ENCODE assay signal across 11 cellular contexts in genomic region chr14:68363401-68363800, GRCh38.
A peak's percentile ranks its signal among the peaks of the same experiment; 100 is the strongest.
DNase-seq lines count a peak whose midpoint lies in the region; ATAC-seq, FAIRE-seq and TF ChIP-seq lines count a peak whose summit lies in the region.
"Had no signal": no experiment of that assay in that cellular context is flagged by ENCODE, and none has a peak within 500 bp of the region (broad histone marks: within the 10 kb centered on the region; RNA-seq: fewer than 3 reads in every experiment).

No MANE protein-coding gene starts in this region.

- no peaks in the 10 kb centered on the region for H3K36me3 ChIP-seq in K562 (ENCODE audit: control insufficient read depth, insufficient read depth, low read length)
- H3K36me3 ChIP-seq in right lobe of liver: no peaks in the 10 kb centered on the region
- no peaks in the 10 kb centered on the region for H3K36me3 ChIP-seq in thoracic aorta
- H3K36me3 ChIP-seq: SJSA1 had no signal

- no peak overlapping the region for H3K27ac ChIP-seq in K562 (ENCODE audit: extremely low read depth, low read depth, low read length)
- H3K27ac ChIP-seq in right lobe of liver: no peak overlapping the region
- H3K27ac ChIP-seq in thoracic aorta: peak overlapping the region; percentile 89 to 90
- H3K27ac ChIP-seq: parathyroid adenoma had no signal

- intact Hi-C loops in K562 (cut with micrococcal nuclease): no loop called here
- intact Hi-C loops in right lobe of liver (cut with DNase I): no loop called here

- TF ChIP-seq RAD21 in Ishikawa (IDR thresholded peaks at IDR 0.05; ENCODE audit: low read depth) (peak; percentile 31; the same call in 1 of the 2 replicates), K562 (CRISPR knock-in tag; conservative IDR thresholded peaks at IDR 0.05 in 1 of 2, IDR thresholded peaks at IDR 0.05 in 1 of 2) (no peak; a peak in 1 of 4 replicates)

- H3K4me3 ChIP-seq in K562: no peak overlapping the region
- H3K4me3 ChIP-seq in right lobe of liver: no peak overlapping the region
- no peak overlapping the region for H3K4me3 ChIP-seq in thoracic aorta
- H3K4me3 ChIP-seq: SJSA1 had no signal

- CTCF ChIA-PET in K562 (lab: Yijun Ruan, JAX; ENCODE audit: low intra/inter-chr PET ratio): no interaction called here

- POLR2A ChIA-PET in K562 (lab: Yijun Ruan, JAX): no interaction called here

- H3K4me1 ChIP-seq in K562 (replicated peaks in 1 of 2; ENCODE audit: control insufficient read depth in 2 of 2, insufficient read depth in 2 of 2, low read length in 2 of 2) (peaks cover 0 to 4% of the 10 kb centered on the region in 2 experiments; a peak in 2 of 5 replicates), right lobe of liver (peaks cover 0 to 3% (median 0%) of the 10 kb centered on the region in 4 donors), thoracic aorta (ENCODE audit: control insufficient read depth in 1 of 2, low read depth in 2 of 2) (peaks cover 22 to 49% of the 10 kb centered on the region in 2 donors)
- H3K4me1 ChIP-seq: parathyroid adenoma had no signal

- no peak overlapping the region for H3K9ac ChIP-seq in K562 (ENCODE audit: insufficient read depth in 1 of 2, low read depth in 2 of 2, low read length in 2 of 2)
- H3K9ac ChIP-seq: parathyroid adenoma had no signal

- TF ChIP-seq CTCF in K562 (IDR thresholded peaks at IDR 0.05 in 2 of 3, conservative IDR thresholded peaks at IDR 0.05 in 1 of 3; ENCODE audit: insufficient read depth in 2 of 3, low read depth in 1 of 3, low read length in 3 of 3): 0 out of 6 replicates have a peak, but pooled peaks of 1 of the 3 experiments have one; percentile 2
- TF ChIP-seq CTCF in right lobe of liver (IDR thresholded peaks at IDR 0.05): no peak
- TF ChIP-seq CTCF in thoracic aorta (IDR thresholded peaks at IDR 0.05): no peak

- no peaks in the 10 kb centered on the region for H4K20me1 ChIP-seq in K562 (replicated peaks; ENCODE audit: control insufficient read depth, insufficient read depth, low read length)

- no peak overlapping the region for H3K4me2 ChIP-seq in K562 (ENCODE audit: insufficient read depth, low read length)

- no peaks in the 10 kb centered on the region for H3K9me1 ChIP-seq in K562 (ENCODE audit: control insufficient read depth, insufficient read depth, low read length)

- in situ Hi-C loops in K562 (cut with MboI): no loop called here

- H3K79me2 ChIP-seq in K562 (ENCODE audit: control insufficient read depth, insufficient read depth, low read length): no peaks in the 10 kb centered on the region
- H3K79me2 ChIP-seq: parathyroid adenoma had no signal

- DNase-seq in K562 (ENCODE audit: extremely low read depth in 1 of 4, low spot score in 3 of 4) (no peak), right lobe of liver (no peak), thoracic aorta (ENCODE audit: low spot score) (no peak), NCI-H1694 treated with DMSO at 0.1 percent for 48 hours (lab: John Stamatoyannopoulos, UW) (no peak)
- DNase-seq in stimulated activated naive CD8-positive, alpha-beta T cell treated with anti-CD3 and anti-CD28 coated beads, Interleukin-15, Interleukin-2, amounts not matched to agents 100 U/mL and 50 U/mL, for 24 hours: no peak
- DNase-seq: activated CD8-positive, alpha-beta T cell treated with anti-CD3 and anti-CD28 coated beads, Interleukin-2, amount 10 ng/mL, durations not matched to agents 7 days and 5 days had no signal

- WGBS in K562 (ENCODE audit: insufficient coverage, low coverage, missing lambda C conversion rate): 79% methylated on average over 10 of the region's 10 CpGs
- WGBS in right lobe of liver (ENCODE audit: insufficient coverage, low coverage, low lambda C conversion rate, missing lambda C conversion rate): 81% methylated on average over 5 of the region's 10 CpGs

- TF ChIP-seq EP300 in Ishikawa (IDR thresholded peaks at IDR 0.05; ENCODE audit: borderline replicate concordance) (no peak), K562 (IDR thresholded peaks at IDR 0.05; ENCODE audit: low read length) (no peak)

- BruUV-seq in K562 (replicated peaks; lab: Mats Ljungman, UMichigan): no TSS peak

- TF ChIP-seq POLR2A in K562 (conservative IDR thresholded peaks at IDR 0.05) (no peak), right lobe of liver (IDR thresholded peaks at IDR 0.05) (no peak)

- peak; percentile 55; the same call in 2 of the 3 replicates for ATAC-seq in K562
- peak; percentile 9 to 36 (median 29) for ATAC-seq in right lobe of liver
- ATAC-seq in thoracic aorta (ENCODE audit: insufficient number of reproducible peaks, low FRiP score, low read depth): no peak
- no peak for ATAC-seq in stimulated activated naive CD8-positive, alpha-beta T cell treated with anti-CD3 and anti-CD28 coated beads, Interleukin-15, Interleukin-2, amounts not matched to agents 100 U/mL and 50 U/mL, for 24 hours
- no peak for ATAC-seq in GM21447 (IDR thresholded peaks at IDR 0.05; ENCODE audit: unreplicated experiment)
- ATAC-seq: activated CD8-positive, alpha-beta T cell treated with anti-CD3 and anti-CD28 coated beads, Interleukin-2, amount 10 ng/mL, durations not matched to agents 7 days and 5 days had no signal

- no peak overlapping the region for H2AFZ ChIP-seq in K562 (ENCODE audit: low read depth, low read length)
- H2AFZ ChIP-seq: parathyroid adenoma had no signal

- no peaks in the 10 kb centered on the region for H3K9me3 ChIP-seq in K562 (replicated peaks; ENCODE audit: control insufficient read depth, insufficient read depth, low read depth, low read length)
- no peaks in the 10 kb centered on the region for H3K9me3 ChIP-seq in right lobe of liver
- no peaks in the 10 kb centered on the region for H3K9me3 ChIP-seq in thoracic aorta
- H3K9me3 ChIP-seq: SJSA1 had no signal

- no peak for FAIRE-seq in K562 (lab: Jason Lieb, UNC)
- FAIRE-seq: GM19239 had no signal

- H3K27me3 ChIP-seq in K562 (ENCODE audit: control insufficient read depth in 2 of 2, insufficient read depth in 2 of 2, low read length in 2 of 2) (no peaks in the 10 kb centered on the region), right lobe of liver (no peaks in the 10 kb centered on the region), thoracic aorta (replicated peaks; ENCODE audit: insufficient read depth) (no peaks in the 10 kb centered on the region)
- H3K27me3 ChIP-seq: SJSA1 had no signal

TF ChIP-seq in Ishikawa, 13 proteins besides CTCF, POLR2A, EP300 and RAD21:
- no peak for TF ChIP-seq CEBPB (IDR thresholded peaks at IDR 0.05)
- TF ChIP-seq EGR1 (IDR thresholded peaks at IDR 0.05): no peak
- TF ChIP-seq FOXM1 (IDR thresholded peaks at IDR 0.05; ENCODE audit: borderline replicate concordance, low read depth): no peak

TF ChIP-seq in K562, 482 proteins besides CTCF, POLR2A, EP300 and RAD21:
- TF ChIP-seq ZNF511 (CRISPR knock-in tag; IDR thresholded peaks at IDR 0.05) (no peak), RBM39 (optimal IDR thresholded peaks at IDR 0.05; ENCODE audit: low read depth, low read length) (no peak), SP1 (CRISPR knock-in tag; IDR thresholded peaks at IDR 0.05) (no peak), ATF3 (IDR thresholded peaks at IDR 0.05) (no peak), ATF3 (CRISPR knock-in tag; conservative IDR thresholded peaks at IDR 0.05) (no peak), NEUROD1 (IDR thresholded peaks at IDR 0.05; ENCODE audit: borderline replicate concordance, low read depth, low read length, partially characterized antibody) (no peak)

Comparison
In these comparisons a context has a peak if more than half of its experiments do, and no peak if none do; other contexts are left out.
1. ATAC-seq: peak in K562 (single experiment) and right lobe of liver (4 of 4); none in thoracic aorta (single experiment), stimulated activated naive CD8-positive, alpha-beta T cell treated with anti-CD3 and anti-CD28 coated beads, Interleukin-15, Interleukin-2, amounts not matched to agents 100 U/mL and 50 U/mL, for 24 hours (single experiment) and GM21447 (single experiment).
2. H3K27ac ChIP-seq: peak in thoracic aorta (2 of 2); none in K562 (single experiment) and right lobe of liver (0 of 3).